Comparison of ENCODE assay signal across 15 cellular contexts in the genomic region with DNA sequence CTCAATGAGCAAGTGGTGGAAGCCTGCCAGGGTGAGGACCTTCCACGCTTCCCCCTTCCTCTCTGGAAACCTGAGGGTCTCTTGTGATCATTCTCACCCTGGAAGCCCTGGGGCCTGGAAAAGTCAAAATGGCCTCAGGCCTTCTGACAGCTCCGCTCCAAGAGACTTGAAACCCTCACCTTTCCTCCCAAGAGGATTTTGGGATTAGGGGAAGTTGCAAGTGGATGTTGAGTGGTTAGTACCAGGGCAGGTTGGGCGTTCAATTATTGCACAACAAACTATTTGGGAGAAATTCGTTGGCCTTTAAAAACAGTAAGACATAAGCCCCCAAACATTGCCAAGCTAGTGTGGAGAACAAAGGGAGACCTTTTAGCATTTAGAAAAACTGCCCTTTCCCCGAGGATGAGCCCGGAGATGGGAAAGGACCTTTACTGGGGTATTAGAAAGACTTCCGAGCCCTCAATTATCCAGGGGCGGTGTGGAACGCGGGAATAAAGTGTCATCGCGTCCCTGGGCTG. TPM values are rescaled to one million over a fixed set of nuclear protein-coding genes. Genes with fewer than 3 reads are reported as not detected.
DNase-seq lines count a peak whose midpoint lies in the region; ATAC-seq and TF ChIP-seq lines count a peak whose summit lies in the region.
"Had no signal": no experiment of that assay in that cellular context is flagged by ENCODE, and none has a peak within 500 bp of the region (broad histone marks: within the 10 kb centered on the region; RNA-seq: fewer than 3 reads in every experiment).

No MANE protein-coding gene starts in this region.

- H3K79me2 ChIP-seq in GM23248 (ENCODE audit: insufficient read depth) (no peaks in the 10 kb centered on the region), neural progenitor cell (ENCODE audit: low read depth) (no peaks in the 10 kb centered on the region)

- peaks cover 60% of the 10 kb centered on the region for H3K4me1 ChIP-seq in CD4-positive, CD25-positive, alpha-beta regulatory T cell (ENCODE audit: control insufficient read depth, insufficient read depth, low read length, poor library complexity, severe bottlenecking)
- peaks cover 3% of the 10 kb centered on the region; the same call in 1 of the 2 replicates for H3K4me1 ChIP-seq in GM23248 (ENCODE audit: insufficient read depth)
- H3K4me1 ChIP-seq in neural progenitor cell = peaks cover 28% of the 10 kb centered on the region
- H3K4me1 ChIP-seq: SJCRH30 had no signal

- H3K4me3 Mint-ChIP-seq in CD4-positive, CD25-positive, alpha-beta regulatory T cell = peak overlapping the region; percentile 74 to 96 (median 78)
- no peak overlapping the region for H3K4me3 Mint-ChIP-seq in neural progenitor cell

- WGBS in GM23248 (ENCODE audit: low coverage in 1 of 2, low lambda C conversion rate in 2 of 2, missing lambda C conversion rate in 2 of 2), 2 experiments = 5% methylated on average over 11 to 12 of the region's 12 CpGs

- H4K20me1 ChIP-seq in GM23248 (ENCODE audit: insufficient read depth) (no peaks in the 10 kb centered on the region), neural progenitor cell (ENCODE audit: low read depth) (peaks cover 82% of the 10 kb centered on the region)

- no peak overlapping the region for H3K27ac ChIP-seq in CD4-positive, CD25-positive, alpha-beta regulatory T cell (ENCODE audit: insufficient read depth, low read length, poor library complexity, severe bottlenecking)
- H3K27ac ChIP-seq in GM23248 = no peak overlapping the region
- H3K27ac ChIP-seq in cingulate gyrus (ENCODE audit: low read depth, low read length) = peak overlapping the region; percentile 83
- H3K27ac ChIP-seq in neural progenitor cell = no peak overlapping the region
- H3K27ac ChIP-seq: SJCRH30, tibial artery had no signal

- H3K4me3 ChIP-seq in CD4-positive, CD25-positive, alpha-beta regulatory T cell (ENCODE audit: low read depth, low read length) = no peak overlapping the region
- 0 out of 2 replicates have a peak overlapping the region, but pooled peaks have one; percentile 68 for H3K4me3 ChIP-seq in GM23248
- peak overlapping the region; percentile 18 for H3K4me3 ChIP-seq in neural progenitor cell
- H3K4me3 ChIP-seq: SJCRH30 had no signal

- H3K4me1 Mint-ChIP-seq in CD4-positive, CD25-positive, alpha-beta regulatory T cell = peaks cover 4 to 68% (median 31%) of the 10 kb centered on the region in 4 donors
- peaks cover 17% of the 10 kb centered on the region for H3K4me1 Mint-ChIP-seq in neural progenitor cell

- H3K9me2 ChIP-seq in GM23248 (ENCODE audit: insufficient read depth) = no peaks in the 10 kb centered on the region

- H3K4me2 ChIP-seq in GM23248 (ENCODE audit: unreplicated experiment) (no peak overlapping the region), neural progenitor cell (peak overlapping the region; percentile 55)

- H2AFZ ChIP-seq in GM23248 = no peak overlapping the region
- no peak overlapping the region for H2AFZ ChIP-seq in neural progenitor cell (replicated peaks)

- no peaks in the 10 kb centered on the region for H3K9me3 ChIP-seq in CD4-positive, CD25-positive, alpha-beta regulatory T cell (ENCODE audit: control insufficient read depth in 2 of 2, low read length in 2 of 2)
- H3K9me3 ChIP-seq in GM23248 (ENCODE audit: low read depth) (no peaks in the 10 kb centered on the region), neural progenitor cell (ENCODE audit: low read depth) (no peaks in the 10 kb centered on the region)
- H3K9me3 ChIP-seq: SJCRH30, tibial artery had no signal

- peaks cover 33% of the 10 kb centered on the region for H3K27me3 ChIP-seq in CD4-positive, CD25-positive, alpha-beta regulatory T cell (ENCODE audit: control insufficient read depth, insufficient read depth, low read length)
- peaks cover 82% of the 10 kb centered on the region for H3K27me3 ChIP-seq in GM23248 (replicated peaks; ENCODE audit: insufficient read depth)
- peaks cover 100% of the 10 kb centered on the region for H3K27me3 ChIP-seq in neural progenitor cell
- H3K27me3 ChIP-seq: SJCRH30 had no signal

- no peak for DNase-seq in CD4-positive, CD25-positive, alpha-beta regulatory T cell
- DNase-seq in GM23248 (no peak), neural progenitor cell (ENCODE audit: low spot score) (peak; percentile 31), islet precursor cell (no peak)
- DNase-seq: cerebellar nuclear complex, NCI-H187, NCI-H446 treated with DMSO at 0.1 percent for 48 hours, SJCRH30, tibial artery had no signal

- ATAC-seq in CD4-positive, CD25-positive, alpha-beta regulatory T cell (ENCODE audit: low read depth in 2 of 2) = no peak
- ATAC-seq in GM21786 (IDR thresholded peaks at IDR 0.05; ENCODE audit: unreplicated experiment) (no peak), HG02642 (IDR thresholded peaks at IDR 0.05; ENCODE audit: poor library complexity, unreplicated experiment) (no peak), HG03469 (IDR thresholded peaks at IDR 0.05; ENCODE audit: unreplicated experiment) (no peak)
- ATAC-seq: sciatic nerve had no signal

- H3K9ac ChIP-seq in GM23248 = no peak overlapping the region
- H3K9ac ChIP-seq in neural progenitor cell = no peak overlapping the region

- no peak overlapping the region for H3K27ac Mint-ChIP-seq in CD4-positive, CD25-positive, alpha-beta regulatory T cell
- no peak overlapping the region for H3K27ac Mint-ChIP-seq in neural progenitor cell

- H3F3A ChIP-seq in GM23248 (ENCODE audit: insufficient read depth) (no peaks in the 10 kb centered on the region), neural progenitor cell (ENCODE audit: low read depth) (peaks cover 25% of the 10 kb centered on the region)

- in situ Hi-C loops in GM23248 (cut with MboI) = loop anchor here (10.0 kb wide), 2 partner anchors 274 to 664 kb away; no protein-coding TSS in a partner anchor

- no peaks in the 10 kb centered on the region for H3K36me3 ChIP-seq in CD4-positive, CD25-positive, alpha-beta regulatory T cell (ENCODE audit: control insufficient read depth, insufficient read depth, low read length)
- no peaks in the 10 kb centered on the region for H3K36me3 ChIP-seq in GM23248 (ENCODE audit: low read depth)
- no peaks in the 10 kb centered on the region for H3K36me3 ChIP-seq in neural progenitor cell
- H3K36me3 ChIP-seq: SJCRH30, tibial artery had no signal

- no peak for TF ChIP-seq CTCF in neural progenitor cell (IDR thresholded peaks at IDR 0.05)

- peaks cover 86% of the 10 kb centered on the region for H3K27me3 Mint-ChIP-seq in CD4-positive, CD25-positive, alpha-beta regulatory T cell
- H3K27me3 Mint-ChIP-seq in neural progenitor cell (ENCODE audit: insufficient read depth, low read depth) = peaks cover 76% of the 10 kb centered on the region

- peaks cover 0 to 6% (median 0%) of the 10 kb centered on the region in 7 donors for H3K9me3 Mint-ChIP-seq in CD4-positive, CD25-positive, alpha-beta regulatory T cell
- H3K9me3 Mint-ChIP-seq in neural progenitor cell = no peaks in the 10 kb centered on the region

- no peaks in the 10 kb centered on the region for H3K36me3 Mint-ChIP-seq in CD4-positive, CD25-positive, alpha-beta regulatory T cell
- no peaks in the 10 kb centered on the region for H3K36me3 Mint-ChIP-seq in neural progenitor cell

RNA-seq across cellular contexts. Expression of gene NKX2-2, which starts 4.7 kb away (rescaled TPM):
- not detected for total RNA-seq in CD4-positive, CD25-positive, alpha-beta regulatory T cell
- polyA plus RNA-seq in CD4-positive, CD25-positive, alpha-beta regulatory T cell = not detected
- not detected in 2 replicates for total RNA-seq in GM23248 (2014; rRNA removed; shearing (Covaris generic))
- not detected in 2 replicates for polyA plus RNA-seq in GM23248 (2016; fragmentation: Nextera tagmentation; extraction: Ambion mirVana)
- total RNA-seq in neural progenitor cell (ENCODE audit: low replicate concordance) = not detected in 2 replicates
- total RNA-seq: lung microvascular endothelial cell, sciatic nerve, SJCRH30 had no signal
